In the genomic region with DNA sequence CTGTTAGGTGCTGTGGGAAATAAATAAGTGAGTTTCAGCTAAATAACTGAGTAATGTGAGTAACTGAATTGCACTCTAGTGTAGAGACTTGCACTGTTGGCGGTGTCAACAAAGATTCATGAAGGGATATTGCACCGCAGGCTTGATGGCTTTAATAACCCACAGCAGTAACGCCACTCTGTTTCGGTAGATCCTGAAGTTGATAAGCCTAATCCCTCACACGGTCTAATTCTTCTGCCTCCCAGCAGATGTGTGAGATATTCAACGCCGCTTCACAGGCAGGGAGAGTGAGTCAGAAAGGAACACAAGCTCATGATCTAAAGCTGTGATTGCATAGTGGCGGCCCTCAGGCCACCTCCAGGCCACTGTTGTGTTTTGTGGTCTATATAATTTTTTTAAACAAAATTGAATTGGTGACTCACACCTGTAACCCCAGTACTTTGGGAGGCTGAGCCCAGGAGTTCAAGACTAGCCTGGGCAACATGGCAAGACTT, we compare ENCODE assay signal across 10 cellular contexts.
DNase-seq lines count a peak whose midpoint lies in the region; ATAC-seq, FAIRE-seq and TF ChIP-seq lines count a peak whose summit lies in the region.
"Had no signal": no experiment of that assay in that cellular context is flagged by ENCODE, and none has a peak within 500 bp of the region (broad histone marks: within the 10 kb centered on the region; RNA-seq: fewer than 3 reads in every experiment).

No MANE protein-coding gene starts in this region.

- no peak overlapping the region for H3K14ac ChIP-seq in mesenchymal stem cell (ENCODE audit: low read length in 2 of 2)

- DNase-seq in DND-41 (peak; percentile 6), astrocyte (ENCODE audit: low read depth) (peak; percentile 98), mesenchymal stem cell (peak; percentile 90), GM10266 (ENCODE audit: extremely low spot score) (no peak), NCI-H2029 treated with DMSO at 0.1 percent for 48 hours (lab: John Stamatoyannopoulos, UW) (no peak), DMS153 (lab: John Stamatoyannopoulos, UW) (no peak)
- DNase-seq: NCI-H187 treated with DMSO at 0.1 percent for 48 hours had no signal

- no peaks in the 10 kb centered on the region for H3K4me1 ChIP-seq in DND-41 (ENCODE audit: insufficient read depth, low read length)
- peaks cover 5% of the 10 kb centered on the region for H3K4me1 ChIP-seq in astrocyte (ENCODE audit: insufficient read depth, low read length)
- H3K4me1 ChIP-seq in mesenchymal stem cell (ENCODE audit: control insufficient read depth, insufficient read depth, low read depth, low read length): peaks cover 12% of the 10 kb centered on the region
- H3K4me1 ChIP-seq: HAP-1 had no signal

- H3K9me3 Mint-ChIP-seq in astrocyte (ENCODE audit: unreplicated experiment): no peaks in the 10 kb centered on the region

- peaks cover 6% of the 10 kb centered on the region for H3K27me3 Mint-ChIP-seq in astrocyte (ENCODE audit: low read depth, unreplicated experiment)

- no peak overlapping the region for H4K8ac ChIP-seq in mesenchymal stem cell (ENCODE audit: low read length)

- TF ChIP-seq CTCF in DND-41 (IDR thresholded peaks at IDR 0.05; ENCODE audit: borderline replicate concordance, extremely low read depth, low read length, poor library complexity, severe bottlenecking) (no peak), astrocyte (IDR thresholded peaks at IDR 0.05; ENCODE audit: insufficient read depth, low read depth, low read length) (no peak), GM10266 (IDR thresholded peaks at IDR 0.05; ENCODE audit: control insufficient read depth, insufficient read depth, low read depth, missing control alignments) (no peak)

- H4K20me1 ChIP-seq in DND-41 (ENCODE audit: insufficient read depth, low read length): no peaks in the 10 kb centered on the region
- H4K20me1 ChIP-seq in astrocyte (ENCODE audit: insufficient read depth, low read length): no peaks in the 10 kb centered on the region

- 4% methylated on average over 6 of the region's 8 CpGs for WGBS in mesenchymal stem cell

- H3K18ac ChIP-seq in mesenchymal stem cell (ENCODE audit: low read depth in 1 of 2, low read length in 2 of 2): no peak overlapping the region

- H2AFZ ChIP-seq in DND-41 (ENCODE audit: low read depth, low read length): no peak overlapping the region
- no peak overlapping the region for H2AFZ ChIP-seq in astrocyte (ENCODE audit: low read depth, low read length)
- H2AFZ ChIP-seq in mesenchymal stem cell (ENCODE audit: low read depth, low read length): no peak overlapping the region

- H2BK12ac ChIP-seq in mesenchymal stem cell (ENCODE audit: low read length in 2 of 2): no peak overlapping the region

- FAIRE-seq in astrocyte (lab: Jason Lieb, UNC): no peak

- no peak overlapping the region for H2BK5ac ChIP-seq in mesenchymal stem cell (ENCODE audit: low read depth, low read length, poor library complexity, severe bottlenecking)

- no peak overlapping the region for H3K23ac ChIP-seq in mesenchymal stem cell (ENCODE audit: low read length in 2 of 2)

- no peak overlapping the region for H2BK120ac ChIP-seq in mesenchymal stem cell (ENCODE audit: low read depth, low read length)

- H3K36me3 Mint-ChIP-seq in astrocyte (ENCODE audit: low read depth, unreplicated experiment): no peaks in the 10 kb centered on the region

- H3K27ac Mint-ChIP-seq in astrocyte (ENCODE audit: unreplicated experiment): peak overlapping the region; percentile 66

- H2BK15ac ChIP-seq in mesenchymal stem cell (ENCODE audit: low read depth, poor library complexity, severe bottlenecking): no peak overlapping the region

- H3K36me3 ChIP-seq in DND-41 (ENCODE audit: insufficient read depth, low read length) (no peaks in the 10 kb centered on the region), astrocyte (ENCODE audit: insufficient read depth, low read length) (no peaks in the 10 kb centered on the region), mesenchymal stem cell (ENCODE audit: control insufficient read depth in 1 of 2, insufficient read depth in 2 of 2, low read depth in 1 of 2, low read length in 2 of 2) (no peaks in the 10 kb centered on the region)
- H3K36me3 ChIP-seq: HAP-1 had no signal

- no peaks in the 10 kb centered on the region for H3K9me3 ChIP-seq in DND-41 (ENCODE audit: insufficient read depth, low read length, severe bottlenecking)
- H3K9me3 ChIP-seq in astrocyte (ENCODE audit: insufficient read depth, low read depth, low read length): no peaks in the 10 kb centered on the region
- H3K9me3 ChIP-seq in mesenchymal stem cell (ENCODE audit: control insufficient read depth, low read length): no peaks in the 10 kb centered on the region
- H3K9me3 ChIP-seq: HAP-1 had no signal

- H3K79me1 ChIP-seq in mesenchymal stem cell (replicated peaks; ENCODE audit: low read length, poor library complexity, severe bottlenecking): no peaks in the 10 kb centered on the region

- H3K27me3 ChIP-seq in DND-41 (ENCODE audit: insufficient read depth, low read length, poor library complexity) (peaks cover 21% of the 10 kb centered on the region), astrocyte (ENCODE audit: insufficient read depth, low read length) (peaks cover 14% of the 10 kb centered on the region), mesenchymal stem cell (ENCODE audit: control insufficient read depth in 1 of 2, insufficient read depth in 1 of 2, low read length in 2 of 2) (no peaks in the 10 kb centered on the region)

- no peak overlapping the region for H3K4me2 ChIP-seq in DND-41 (ENCODE audit: insufficient read depth, low read length)
- H3K4me2 ChIP-seq in astrocyte (ENCODE audit: low read length): no peak overlapping the region
- no peak overlapping the region for H3K4me2 ChIP-seq in mesenchymal stem cell (ENCODE audit: low read length, poor library complexity, severe bottlenecking)

- H3K79me2 ChIP-seq in DND-41 (ENCODE audit: insufficient read depth, low read length) (no peaks in the 10 kb centered on the region), astrocyte (ENCODE audit: insufficient read depth, low read length) (no peaks in the 10 kb centered on the region)

- ATAC-seq in DND-41 (ENCODE audit: insufficient read depth, low read depth) (peak; percentile 49), HG03108 (IDR thresholded peaks at IDR 0.05; ENCODE audit: unreplicated experiment) (no peak)

- no peak overlapping the region for H3K4me3 Mint-ChIP-seq in astrocyte (ENCODE audit: unreplicated experiment)

- TF ChIP-seq RAD21 in Ishikawa (IDR thresholded peaks at IDR 0.05; ENCODE audit: low read depth): no peak

- H3K4me3 ChIP-seq in DND-41 (ENCODE audit: low read depth in 1 of 2, low read length in 2 of 2) (no peak overlapping the region), astrocyte (ENCODE audit: insufficient read depth, low read depth, low read length) (no peak overlapping the region), mesenchymal stem cell (ENCODE audit: insufficient read depth in 1 of 2, low read depth in 1 of 2, low read length in 2 of 2) (no peak overlapping the region)
- H3K4me3 ChIP-seq: HAP-1 had no signal

- H3K4me1 Mint-ChIP-seq in astrocyte (ENCODE audit: low read depth, unreplicated experiment): peaks cover 17% of the 10 kb centered on the region

- no peak overlapping the region for H3K9ac ChIP-seq in DND-41 (ENCODE audit: low read depth, low read length)
- no peak overlapping the region for H3K9ac ChIP-seq in astrocyte (ENCODE audit: low read length)
- no peak overlapping the region for H3K9ac ChIP-seq in mesenchymal stem cell (ENCODE audit: low read length)

- peak; percentile 69 for TF ChIP-seq EP300 in Ishikawa (IDR thresholded peaks at IDR 0.05; ENCODE audit: borderline replicate concordance)

- H3K4ac ChIP-seq in mesenchymal stem cell (ENCODE audit: low read depth in 1 of 2, low read length in 2 of 2): no peak overlapping the region

- H3K27ac ChIP-seq in DND-41 (ENCODE audit: low read length) (no peak overlapping the region), astrocyte (ENCODE audit: low read depth, low read length) (peak overlapping the region; percentile 38), mesenchymal stem cell (ENCODE audit: low read length, poor library complexity, severe bottlenecking) (peak overlapping the region; percentile 54)

- no peak overlapping the region for H2AK5ac ChIP-seq in mesenchymal stem cell (ENCODE audit: low read length, severe bottlenecking)

- H4K91ac ChIP-seq in mesenchymal stem cell (ENCODE audit: low read length): no peak overlapping the region

TF ChIP-seq in Ishikawa, 13 proteins besides CTCF, POLR2A, EP300 and RAD21:
- TF ChIP-seq, protein P1, sequence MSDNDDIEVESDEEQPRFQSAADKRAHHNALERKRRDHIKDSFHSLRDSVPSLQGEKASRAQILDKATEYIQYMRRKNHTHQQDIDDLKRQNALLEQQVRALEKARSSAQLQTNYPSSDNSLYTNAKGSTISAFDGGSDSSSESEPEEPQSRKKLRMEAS (IDR thresholded peaks at IDR 0.05): peak; percentile 25; the same call in 1 of the 2 replicates
- TF ChIP-seq TEAD4 (IDR thresholded peaks at IDR 0.05): no peak; the same call in 1 of the 2 replicates
- TF ChIP-seq CEBPB (IDR thresholded peaks at IDR 0.05): peak; percentile 5; the same call in 1 of the 2 replicates
- TF ChIP-seq TCF12 (IDR thresholded peaks at IDR 0.05; ENCODE audit: low read depth): peak; percentile 73

Comparison
In these comparisons a context has a peak if more than half of its experiments do, and no peak if none do; other contexts are left out.
1. DNase-seq: peak in DND-41 (single experiment), astrocyte (single experiment) and mesenchymal stem cell (single experiment); none in GM10266 (single experiment), NCI-H2029 treated with DMSO at 0.1 percent for 48 hours (single experiment) and DMS153 (single experiment).